ENCODE assay signal across 1 cellular context in genomic region chr12:106739815-106740552, GRCh38.
TF ChIP-seq lines count a peak whose summit lies in the region.

No MANE protein-coding gene starts in this region.

TF ChIP-seq in SK-N-SH treated with all-trans-retinoic acid at 6 μM for 48 hours, 23 proteins besides CTCF, POLR2A, EP300 and RAD21 (continued from another document):
- no peak for TF ChIP-seq OSR1 (CRISPR knock-in tag; IDR thresholded peaks at IDR 0.05)
